Comparison of ENCODE assay signal across 10 cellular contexts in the genomic region with DNA sequence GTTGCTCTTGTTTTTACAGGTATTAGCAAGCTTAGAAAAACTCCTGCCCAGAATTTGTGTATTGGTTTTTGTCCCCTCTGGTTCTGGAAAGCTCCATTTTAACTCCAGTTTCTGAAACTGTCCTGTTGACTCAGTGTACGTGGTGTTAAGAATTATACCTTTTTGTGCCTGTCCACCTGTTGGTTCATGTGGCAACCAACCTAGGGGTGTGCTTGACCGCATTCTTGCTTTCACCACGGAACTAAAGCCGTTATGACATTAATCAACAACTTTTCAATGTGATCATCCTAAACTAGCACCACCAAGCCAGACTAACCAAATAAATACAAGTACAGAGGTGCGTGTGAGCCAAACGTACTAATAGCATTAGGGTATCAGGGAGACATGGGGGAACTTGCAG. TPM values are rescaled to one million over a fixed set of nuclear protein-coding genes. Genes with fewer than 3 reads are reported as not detected.
"Had no signal": no experiment of that assay in that cellular context is flagged by ENCODE, and none has a peak within 500 bp of the region (broad histone marks: within the 10 kb centered on the region; RNA-seq: fewer than 3 reads in every experiment).

No MANE protein-coding gene starts in this region.

- ATAC-seq: HCT116, K562 had no signal

- DNase-seq: GM23248, GOT3, H7, HFFc6, IMR-90, KG1 had no signal

- H3K27ac Mint-ChIP-seq: HFFc6 had no signal

- H3K4me3 Mint-ChIP-seq: HFFc6 had no signal

RNA-seq across cellular contexts. Expression of a gene that starts 56.0 kb away (rescaled TPM):
- total RNA-seq: GM23248, H4, H7, HFFc6, HT-29, IMR-90, K562 had no signal
- polyA plus RNA-seq: GM23248, IMR-90, K562 had no signal
